In the genomic region with DNA sequence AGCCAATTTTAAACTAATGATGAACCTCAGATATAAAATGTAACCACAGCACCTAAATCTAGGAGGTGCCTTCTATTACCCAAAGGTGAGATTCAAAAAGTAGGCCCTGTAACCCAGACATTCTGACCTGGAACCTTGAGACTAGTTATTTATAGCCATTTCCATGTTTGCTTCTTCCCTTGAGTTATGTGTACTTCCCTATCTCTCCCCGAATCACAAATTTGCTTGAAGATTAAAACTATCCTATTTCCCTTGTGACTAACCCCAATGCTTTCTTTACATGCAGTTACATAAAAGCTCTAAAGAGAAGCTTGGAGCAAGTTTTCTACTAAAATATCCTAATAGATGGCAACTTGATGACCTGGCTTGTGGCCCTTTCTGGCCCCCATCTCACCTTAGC, we compare ENCODE assay signal across 32 cellular contexts. TPM values are rescaled to one million over a fixed set of nuclear protein-coding genes. Genes with fewer than 3 reads are reported as not detected.
"Had no signal": no experiment of that assay in that cellular context is flagged by ENCODE, and none has a peak within 500 bp of the region (broad histone marks: within the 10 kb centered on the region; RNA-seq: fewer than 3 reads in every experiment).

No MANE protein-coding gene starts in this region.

- H3K27me3 ChIP-seq: suprapubic skin, testis, thyroid gland, tibial artery, tibial nerve, transverse colon, upper lobe of left lung, upper lobe of right lung, vagina had no signal

- H3K9me3 Mint-ChIP-seq: stimulated activated effector memory CD8-positive, alpha-beta T cell treated with anti-CD3 and anti-CD28 coated beads, Interleukin-12 subunit alpha, Interleukin-12 subunit beta, amount 100 ng/mL, for 72 hours; stimulated activated memory B cell treated with anti-CD40 and anti-IgM and Interleukin-4, amounts not matched to agents 10 μg/mL and 1 μg/mL and 100 μg/mL, for 72 hours; type B pancreatic cell had no signal

- ATAC-seq: stimulated activated effector memory CD8-positive, alpha-beta T cell treated with anti-CD3 and anti-CD28 coated beads, Interleukin-12 subunit alpha, Interleukin-12 subunit beta, amount 100 ng/mL, for 72 hours; stimulated activated memory B cell treated with anti-CD40 and anti-IgM and Interleukin-4, amounts not matched to agents 10 μg/mL and 1 μg/mL and 100 μg/mL, for 72 hours; stimulated activated naive B cell treated with anti-CD40 and anti-IgM and Interleukin-4, amounts not matched to agents 10 μg/mL and 1 μg/mL and 100 μg/mL, for 72 hours; stimulated activated naive CD8-positive, alpha-beta T cell treated with anti-CD3 and anti-CD28 coated beads, Interleukin-15, amount 100 ng/mL, for 72 hours; stimulated activated naive CD8-positive, alpha-beta T cell treated with anti-CD3 and anti-CD28 coated beads, Interleukin-15, Interleukin-2, amounts not matched to agents 100 U/mL and 50 U/mL, for 24 hours; upper lobe of right lung had no signal

- H3K27ac Mint-ChIP-seq: stimulated activated effector memory CD8-positive, alpha-beta T cell treated with anti-CD3 and anti-CD28 coated beads, Interleukin-12 subunit alpha, Interleukin-12 subunit beta, amount 100 ng/mL, for 72 hours; stimulated activated memory B cell treated with anti-CD40 and anti-IgM and Interleukin-4, amounts not matched to agents 10 μg/mL and 1 μg/mL and 100 μg/mL, for 72 hours; stimulated activated naive B cell treated with anti-CD40 and anti-IgM and Interleukin-4, amounts not matched to agents 10 μg/mL and 1 μg/mL and 100 μg/mL, for 72 hours; stimulated activated naive CD8-positive, alpha-beta T cell treated with anti-CD3 and anti-CD28 coated beads, Interleukin-15, Interleukin-2, amounts not matched to agents 100 ng/mL and 50 ng/mL, for 24 hours; type B pancreatic cell had no signal

- H3K36me3 ChIP-seq: suprapubic skin, thoracic aorta, thyroid gland, transverse colon, upper lobe of right lung, uterus, vagina had no signal

- H3K4me1 ChIP-seq: stomach, suprapubic skin, testis, thyroid gland, tibial artery, tibial nerve, transverse colon, upper lobe of left lung, upper lobe of right lung, uterus, vagina had no signal

- H3K27me3 Mint-ChIP-seq: stimulated activated memory B cell treated with anti-CD40 and anti-IgM and Interleukin-4, amounts not matched to agents 10 μg/mL and 1 μg/mL and 100 μg/mL, for 72 hours; stimulated activated naive B cell treated with anti-CD40 and anti-IgM and Interleukin-4, amounts not matched to agents 10 μg/mL and 1 μg/mL and 100 μg/mL, for 72 hours; stimulated activated naive CD8-positive, alpha-beta T cell treated with anti-CD3 and anti-CD28 coated beads, Interleukin-15, amount 100 ng/mL, for 72 hours; stimulated activated naive CD8-positive, alpha-beta T cell treated with anti-CD3 and anti-CD28 coated beads, Interleukin-15, Interleukin-2, amounts not matched to agents 100 ng/mL and 50 ng/mL, for 24 hours; type B pancreatic cell had no signal

- H3K27ac ChIP-seq: stomach, suprapubic skin, testis, thoracic aorta, thyroid gland, tibial artery, tibial nerve, transverse colon, upper lobe of left lung, upper lobe of right lung, uterus, vagina had no signal

- H3K4me1 Mint-ChIP-seq: stimulated activated effector memory CD8-positive, alpha-beta T cell treated with anti-CD3 and anti-CD28 coated beads, Interleukin-12 subunit alpha, Interleukin-12 subunit beta, amount 100 ng/mL, for 72 hours; stimulated activated memory B cell treated with anti-CD40 and anti-IgM and Interleukin-4, amounts not matched to agents 10 μg/mL and 1 μg/mL and 100 μg/mL, for 72 hours; stimulated activated naive B cell treated with anti-CD40 and anti-IgM and Interleukin-4, amounts not matched to agents 10 μg/mL and 1 μg/mL and 100 μg/mL, for 72 hours; stimulated activated naive CD8-positive, alpha-beta T cell treated with anti-CD3 and anti-CD28 coated beads, Interleukin-15, amount 100 ng/mL, for 72 hours had no signal

- DNase-seq: stimulated activated CD4-positive, alpha-beta T cell treated with anti-CD3 and anti-CD28 coated beads, Interleukin-2, amount 100 ng/mL, for 48 hours; stimulated activated CD4-positive, alpha-beta T cell treated with anti-CD3 and anti-CD28 coated beads, Interleukin-4, amount 100 ng/mL, for 1 hour; stimulated activated CD4-positive, alpha-beta T cell treated with anti-CD3 and anti-CD28 coated beads, Interleukin-4, amount 100 ng/mL, for 24 hours; stimulated activated CD4-positive, alpha-beta T cell treated with anti-CD3 and anti-CD28 coated beads, Interleukin-4, amount 100 ng/mL, for 4 hours; stimulated activated CD8-positive, alpha-beta memory T cell treated with anti-CD3 and anti-CD28 coated beads, Interleukin-4, amount 100 ng/mL, for 48 hours; stimulated activated naive B cell treated with anti-CD40 and anti-IgM and Interleukin-4, amounts not matched to agents 10 μg/mL and 1 μg/mL and 100 μg/mL, for 72 hours; stimulated activated naive CD4-positive, alpha-beta T cell; stimulated activated naive CD4-positive, alpha-beta T cell treated with Interleukin-2 at 50 U/mL for 16 hours; stimulated activated naive CD8-positive, alpha-beta T cell treated with anti-CD3 and anti-CD28 coated beads, Interleukin-15, amount 100 ng/mL, for 72 hours; stimulated activated naive CD8-positive, alpha-beta T cell treated with anti-CD3 and anti-CD28 coated beads, Interleukin-15, Interleukin-2, amounts not matched to agents 100 U/mL and 50 U/mL, for 24 hours; stomach; testis; thyroid gland; tibial artery; transverse colon; trophoblast cell; upper lobe of left lung; upper lobe of right lung; uterus had no signal

- H3K9me3 ChIP-seq: stomach, suprapubic skin, testis, thoracic aorta, thyroid gland, tibial artery, tibial nerve, transverse colon, upper lobe of left lung, upper lobe of right lung, uterus, vagina had no signal

- H3K4me3 Mint-ChIP-seq: stimulated activated effector memory CD8-positive, alpha-beta T cell treated with anti-CD3 and anti-CD28 coated beads, Interleukin-12 subunit alpha, Interleukin-12 subunit beta, amount 100 ng/mL, for 72 hours; stimulated activated memory B cell treated with anti-CD40 and anti-IgM and Interleukin-4, amounts not matched to agents 10 μg/mL and 1 μg/mL and 100 μg/mL, for 72 hours; stimulated activated naive B cell treated with anti-CD40 and anti-IgM and Interleukin-4, amounts not matched to agents 10 μg/mL and 1 μg/mL and 100 μg/mL, for 72 hours; stimulated activated naive CD8-positive, alpha-beta T cell treated with anti-CD3 and anti-CD28 coated beads, Interleukin-15, amount 100 ng/mL, for 72 hours; stimulated activated naive CD8-positive, alpha-beta T cell treated with anti-CD3 and anti-CD28 coated beads, Interleukin-15, Interleukin-2, amounts not matched to agents 100 ng/mL and 50 ng/mL, for 24 hours; type B pancreatic cell had no signal

- H3K4me3 ChIP-seq: stomach, suprapubic skin, testis, thoracic aorta, thyroid gland, tibial artery, tibial nerve, transverse colon, upper lobe of left lung, upper lobe of right lung, uterus, vagina had no signal

- FAIRE-seq: urothelium cell line had no signal

RNA-seq across cellular contexts. Expression of a gene that starts 32.6 kb away (rescaled TPM):
- total RNA-seq: stomach, subcutaneous adipose tissue, suprapubic skin, temporal lobe, testis, thoracic aorta, thyroid gland, tibial nerve, transverse colon, upper lobe of right lung, ureter, urinary bladder, uterus, vagina had no signal
